ENCODE assay signal across 34 cellular contexts in genomic region chr19:54633401-54633800, GRCh38. TPM values are rescaled to one million over a fixed set of nuclear protein-coding genes. Genes with fewer than 3 reads are reported as not detected.
"Had no signal": no experiment of that assay in that cellular context is flagged by ENCODE, and none has a peak within 500 bp of the region (broad histone marks: within the 10 kb centered on the region; RNA-seq: fewer than 3 reads in every experiment).

No MANE protein-coding gene starts in this region.

- H3K27me3 Mint-ChIP-seq: activated CD4-positive, alpha-beta T cell treated with anti-CD3 and anti-CD28 coated beads, Interleukin-2, amount 10 ng/mL, durations not matched to agents 24 days and 14 days had no signal

- H3K9ac ChIP-seq: SK-N-SH had no signal

- DNase-seq: activated CD4-positive, alpha-beta T cell treated with anti-CD3 and anti-CD28 coated beads, Interleukin-2, amount 10 ng/mL, durations not matched to agents 24 days and 14 days; activated CD4-positive, alpha-beta T cell treated with anti-CD3 and anti-CD28 coated beads, Interleukin-2, amount 50 U/mL, for 4 hours; activated CD8-positive, alpha-beta T cell treated with anti-CD3 and anti-CD28 coated beads for 36 hours; activated gamma-delta T cell; activated naive CD4-positive, alpha-beta T cell treated with Interleukin-2 at 50 U/mL for 16 hours; activated naive CD8-positive, alpha-beta T cell treated with anti-CD3 and anti-CD28 coated beads, Interleukin-2, amount 10 ng/mL, durations not matched to agents 7 days and 5 days; activated T-cell treated with anti-CD3 and anti-CD28 coated beads, Interleukin-2, amount 50 U/mL, for 24 hours; body of pancreas; Karpas-422; MG63; NCI-H1048; NCI-H1105 treated with DMSO at 0.1 percent for 48 hours; NCI-H1436; NCI-H1694; NCI-H1930; NCI-H2081 treated with DMSO at 0.1 percent for 48 hours; NCI-H510A; NCI-H526; NCI-H748 treated with DMSO at 0.1 percent for 48 hours; NK-92 treated with Interleukin-12 subunit alpha and Interleukin-12 subunit beta, amount 100 ng/mL, for 24 hours; PC-3; Peyer's patch; RPMI8226; SHP77 treated with DMSO at 0.1 percent for 48 hours; SK-N-SH had no signal

- H3K36me3 ChIP-seq: breast epithelium, MG63, Peyer's patch, SJSA1 had no signal

- H3K4me1 ChIP-seq: body of pancreas, breast epithelium, Peyer's patch, SJSA1 had no signal

- H3K27me3 ChIP-seq: body of pancreas, Peyer's patch, SJSA1 had no signal

- H3K4me1 Mint-ChIP-seq: activated naive CD4-positive, alpha-beta T cell treated with anti-CD3 and anti-CD28 coated beads, Interleukin-2, amount 50 U/mL, for 24 hours had no signal

- H3K36me3 Mint-ChIP-seq: activated naive CD4-positive, alpha-beta T cell treated with anti-CD3 and anti-CD28 coated beads, Interleukin-2, amount 50 U/mL, for 24 hours; activated naive CD8-positive, alpha-beta T cell treated with anti-CD3 and anti-CD28 coated beads, Interleukin-2, amount 10 ng/mL, durations not matched to agents 7 days and 5 days had no signal

- FAIRE-seq: astrocyte, TTC549 had no signal

- H3K9me3 ChIP-seq: body of pancreas, breast epithelium, MG63, Peyer's patch, SJSA1, SK-N-SH had no signal

- H3K27ac Mint-ChIP-seq: activated CD4-positive, alpha-beta T cell treated with anti-CD3 and anti-CD28 coated beads, Interleukin-2, amount 10 ng/mL, durations not matched to agents 24 days and 14 days; activated CD8-positive, alpha-beta T cell treated with anti-CD3 and anti-CD28 coated beads for 36 hours; activated naive CD4-positive, alpha-beta T cell treated with anti-CD3 and anti-CD28 coated beads, Interleukin-2, amount 50 U/mL, for 24 hours; activated naive CD8-positive, alpha-beta T cell treated with anti-CD3 and anti-CD28 coated beads, Interleukin-2, amount 10 ng/mL, durations not matched to agents 7 days and 5 days; activated T-cell treated with anti-CD3 and anti-CD28 coated beads, Interleukin-2, amount 50 U/mL, for 24 hours; activated T-helper 2 cell treated with anti-CD3 and anti-CD28 coated beads, Interferon-gamma antibody, Interleukin-2, Interleukin-4, amounts not matched to agents 10 μg/mL and 5 μg/mL and 100 μg/mL, durations not matched to agents 14 hours and 24 hours and 36 hours; T-helper 1 cell treated with Interleukin-12 subunit alpha and Interleukin-12 subunit beta and Interleukin-4 antibody, amounts not matched to agents 30 μg/mL and 1 μg/mL, for 36 hours; T-helper 2 cell treated with Interferon-gamma antibody and Interleukin-4, amounts not matched to agents 5 μg/mL and 100 μg/mL, for 36 hours had no signal

- H3K4me2 ChIP-seq: SK-N-SH had no signal

- H3K4me3 Mint-ChIP-seq: activated CD4-positive, alpha-beta T cell treated with anti-CD3 and anti-CD28 coated beads, Interleukin-2, amount 10 ng/mL, durations not matched to agents 24 days and 14 days; activated CD8-positive, alpha-beta T cell treated with anti-CD3 and anti-CD28 coated beads for 36 hours; activated naive CD4-positive, alpha-beta T cell treated with anti-CD3 and anti-CD28 coated beads, Interleukin-2, amount 50 U/mL, for 24 hours; activated naive CD8-positive, alpha-beta T cell treated with anti-CD3 and anti-CD28 coated beads, Interleukin-2, amount 10 ng/mL, durations not matched to agents 7 days and 5 days; activated T-cell treated with anti-CD3 and anti-CD28 coated beads, Interleukin-2, amount 50 U/mL, for 24 hours; T-helper 1 cell treated with Interleukin-12 subunit alpha and Interleukin-12 subunit beta and Interleukin-4 antibody, amounts not matched to agents 30 μg/mL and 1 μg/mL, for 36 hours; T-helper 2 cell treated with Interferon-gamma antibody and Interleukin-4, amounts not matched to agents 5 μg/mL and 100 μg/mL, for 36 hours had no signal

- H3K4me3 ChIP-seq: body of pancreas, breast epithelium, MG63, Peyer's patch, SJSA1 had no signal

- H3K9me3 Mint-ChIP-seq: activated CD4-positive, alpha-beta T cell treated with anti-CD3 and anti-CD28 coated beads, Interleukin-2, amount 10 ng/mL, durations not matched to agents 24 days and 14 days; activated CD8-positive, alpha-beta T cell treated with anti-CD3 and anti-CD28 coated beads for 36 hours; activated naive CD4-positive, alpha-beta T cell treated with anti-CD3 and anti-CD28 coated beads, Interleukin-2, amount 50 U/mL, for 24 hours; activated naive CD8-positive, alpha-beta T cell treated with anti-CD3 and anti-CD28 coated beads, Interleukin-2, amount 10 ng/mL, durations not matched to agents 7 days and 5 days; activated T-cell treated with anti-CD3 and anti-CD28 coated beads, Interleukin-2, amount 50 U/mL, for 24 hours; activated T-helper 2 cell treated with anti-CD3 and anti-CD28 coated beads, Interferon-gamma antibody, Interleukin-2, Interleukin-4, amounts not matched to agents 10 μg/mL and 5 μg/mL and 100 μg/mL, durations not matched to agents 14 hours and 24 hours and 36 hours; T-helper 1 cell treated with Interleukin-12 subunit alpha and Interleukin-12 subunit beta and Interleukin-4 antibody, amounts not matched to agents 30 μg/mL and 1 μg/mL, for 36 hours; T-helper 2 cell treated with Interferon-gamma antibody and Interleukin-4, amounts not matched to agents 5 μg/mL and 100 μg/mL, for 36 hours had no signal

- ATAC-seq: activated CD8-positive, alpha-beta T cell treated with anti-CD3 and anti-CD28 coated beads for 36 hours; body of pancreas; PC-3 had no signal

- H3K27ac ChIP-seq: body of pancreas, breast epithelium, Peyer's patch, SJSA1 had no signal

RNA-seq across cellular contexts. Expression of gene LILRB1, which starts 3.1 kb away (rescaled TPM):
- total RNA-seq: activated T-helper 2 cell treated with anti-CD3 and anti-CD28 coated beads, Interferon-gamma antibody, Interleukin-2, Interleukin-4, amounts not matched to agents 10 μg/mL and 5 μg/mL and 100 μg/mL, durations not matched to agents 14 hours and 24 hours and 36 hours; astrocyte; PC-3; SJSA1 had no signal
- polyA plus RNA-seq: SK-N-SH had no signal

RNA-seq across cellular contexts. Expression of gene LILRB4, which starts 29.4 kb away (rescaled TPM):
- total RNA-seq: activated CD4-positive, alpha-beta T cell treated with anti-CD3 and anti-CD28 coated beads, Interleukin-2, amount 10 ng/mL, durations not matched to agents 24 days and 14 days; activated CD8-positive, alpha-beta memory T cell treated with anti-CD3 and anti-CD28 coated beads for 36 hours; activated CD8-positive, alpha-beta T cell treated with anti-CD3 and anti-CD28 coated beads for 36 hours; astrocyte; PC-3; SJSA1 had no signal
- polyA plus RNA-seq: SK-N-SH had no signal

RNA-seq across cellular contexts. Expression of gene LILRA1, which starts 40.0 kb away (rescaled TPM):
- total RNA-seq: activated CD4-positive, alpha-beta T cell treated with anti-CD3 and anti-CD28 coated beads, Interleukin-2, amount 10 ng/mL, durations not matched to agents 24 days and 14 days; activated CD8-positive, alpha-beta memory T cell treated with anti-CD3 and anti-CD28 coated beads for 36 hours; activated CD8-positive, alpha-beta T cell treated with anti-CD3 and anti-CD28 coated beads for 36 hours; activated naive CD8-positive, alpha-beta T cell treated with anti-CD3 and anti-CD28 coated beads, Interleukin-2, amount 10 ng/mL, durations not matched to agents 7 days and 5 days; activated T-helper 2 cell treated with anti-CD3 and anti-CD28 coated beads, Interferon-gamma antibody, Interleukin-2, Interleukin-4, amounts not matched to agents 10 μg/mL and 5 μg/mL and 100 μg/mL, durations not matched to agents 14 hours and 24 hours and 36 hours; astrocyte; PC-3; Peyer's patch; SJSA1 had no signal
- polyA plus RNA-seq: SK-N-SH had no signal

RNA-seq across cellular contexts. Expression of gene LILRA2, which starts 59.8 kb away (rescaled TPM):
- total RNA-seq: activated CD4-positive, alpha-beta T cell treated with anti-CD3 and anti-CD28 coated beads, Interleukin-2, amount 10 ng/mL, durations not matched to agents 24 days and 14 days; activated CD8-positive, alpha-beta memory T cell treated with anti-CD3 and anti-CD28 coated beads for 36 hours; activated CD8-positive, alpha-beta T cell treated with anti-CD3 and anti-CD28 coated beads for 36 hours; activated T-helper 2 cell treated with anti-CD3 and anti-CD28 coated beads, Interferon-gamma antibody, Interleukin-2, Interleukin-4, amounts not matched to agents 10 μg/mL and 5 μg/mL and 100 μg/mL, durations not matched to agents 14 hours and 24 hours and 36 hours; astrocyte; PC-3; SJSA1 had no signal
- polyA plus RNA-seq: SK-N-SH had no signal
